1 cellular context compared by ENCODE assay signal in genomic region chr22:38187413-38188212, GRCh38.
A peak's percentile ranks its signal among the peaks of the same experiment; 100 is the strongest.
TF ChIP-seq lines count a peak whose summit lies in the region.

No MANE protein-coding gene starts in this region.

TF ChIP-seq in K562, 482 proteins besides CTCF, POLR2A, EP300 and RAD21:
- peak; percentile 34; the same call in 1 of the 2 replicates for TF ChIP-seq ZNF121 (CRISPR knock-in tag; conservative IDR thresholded peaks at IDR 0.05)
- no peak for TF ChIP-seq NBN (IDR thresholded peaks at IDR 0.05; ENCODE audit: low read depth)
TF ChIP-seq in K562: peak in this region for 1.
